ENCODE assay signal across 18 cellular contexts in the genomic region with DNA sequence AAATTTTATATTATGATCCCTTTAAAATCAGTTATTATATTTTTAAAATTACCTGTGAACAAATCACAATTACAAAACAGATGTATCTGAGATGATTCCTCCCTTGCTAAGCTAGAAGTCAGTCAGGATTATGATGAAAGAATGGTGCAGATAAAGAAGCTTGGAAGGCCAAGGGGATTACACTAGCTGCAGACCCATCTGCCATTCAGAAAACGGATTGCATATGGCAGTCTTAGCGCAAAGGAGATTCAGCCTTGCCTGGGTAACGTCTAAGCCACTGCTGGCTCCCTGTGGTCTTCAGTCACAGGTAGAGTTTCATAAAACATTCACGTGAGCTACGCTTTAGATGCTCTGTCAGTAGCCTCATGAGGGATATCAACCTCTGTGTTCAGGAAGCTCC.
A peak's percentile ranks its signal among the peaks of the same experiment; 100 is the strongest.
DNase-seq lines count a peak whose midpoint lies in the region; TF ChIP-seq lines count a peak whose summit lies in the region.
"Had no signal": no experiment of that assay in that cellular context is flagged by ENCODE, and none has a peak within 500 bp of the region (broad histone marks: within the 10 kb centered on the region; RNA-seq: fewer than 3 reads in every experiment).

No MANE protein-coding gene starts in this region.

- no peaks in the 10 kb centered on the region for H3K9me3 ChIP-seq in WERI-Rb-1 (ENCODE audit: severe bottlenecking)
- H3K9me3 ChIP-seq: BLaER1, Caco-2, HAP-1 had no signal

- TF ChIP-seq CTCF in WERI-Rb-1 (IDR thresholded peaks at IDR 0.05; ENCODE audit: low read depth, low read length): no peak

- no peaks in the 10 kb centered on the region for H3K36me3 ChIP-seq in WERI-Rb-1
- H3K36me3 ChIP-seq: BLaER1, HAP-1 had no signal

- no peak overlapping the region for H3K4me3 ChIP-seq in WERI-Rb-1 (ENCODE audit: low read depth, low read length)
- H3K4me3 ChIP-seq: BLaER1, GM23338, HAP-1 had no signal

- peak overlapping the region; percentile 57 for H3K27ac ChIP-seq in WERI-Rb-1
- H3K27ac ChIP-seq: 22Rv1, BLaER1, C4-2B had no signal

- DNase-seq in D341Med (ENCODE audit: low spot score): peak; percentile 71
- peak; percentile 37 for DNase-seq in NCI-H524 treated with DMSO at 0.1 percent for 48 hours (lab: John Stamatoyannopoulos, UW)
- peak; percentile 78 for DNase-seq in WERI-Rb-1
- no peak for DNase-seq in SIG-M5 treated with dmso at 0.1 percent for 504 hours (lab: John Stamatoyannopoulos, UW; ENCODE audit: unreplicated experiment)
- no peak for DNase-seq in NCI-H446 (lab: John Stamatoyannopoulos, UW)
- no peak for DNase-seq in NCI-H1092 (lab: John Stamatoyannopoulos, UW)
- DNase-seq: Caco-2; CD4-positive, CD25-positive, alpha-beta regulatory T cell; CD8-positive, alpha-beta T cell; DMS53; DMS79 treated with DMSO at 0.1 percent for 48 hours; GF-D8; HFFc6 had no signal

- no peaks in the 10 kb centered on the region for H3K27me3 ChIP-seq in WERI-Rb-1 (ENCODE audit: insufficient read depth, low read depth, severe bottlenecking)
- H3K27me3 ChIP-seq: BLaER1 had no signal

Comparison
In these comparisons a context has a peak if more than half of its experiments do, and no peak if none do; other contexts are left out.
1. DNase-seq: peak in D341Med (single experiment), NCI-H524 treated with DMSO at 0.1 percent for 48 hours (single experiment) and WERI-Rb-1 (single experiment); none in SIG-M5 treated with dmso at 0.1 percent for 504 hours (single experiment), NCI-H446 (0 of 2) and NCI-H1092 (single experiment).